ENCODE assay signal across 8 cellular contexts in genomic region chr16:69930117-69930776, GRCh38. TPM values are rescaled to one million over a fixed set of nuclear protein-coding genes. Genes with fewer than 3 reads are reported as not detected.
A peak's percentile ranks its signal among the peaks of the same experiment; 100 is the strongest.
DNase-seq lines count a peak whose midpoint lies in the region; ATAC-seq and TF ChIP-seq lines count a peak whose summit lies in the region.

No MANE protein-coding gene starts in this region.

- TF ChIP-seq POLR2A in sigmoid colon (IDR thresholded peaks at IDR 0.05) = no peak

- TF ChIP-seq EP300 in sigmoid colon (IDR thresholded peaks at IDR 0.05) = no peak

- no peak overlapping the region for H3K27ac ChIP-seq in right atrium auricular region
- H3K27ac ChIP-seq in sigmoid colon = no peak overlapping the region

- ATAC-seq in HG03342 (IDR thresholded peaks at IDR 0.05; ENCODE audit: unreplicated experiment) = peak; percentile 61
- ATAC-seq in HG02870 (IDR thresholded peaks at IDR 0.05; ENCODE audit: unreplicated experiment) = no peak

- peak; percentile 72 to 85 for TF ChIP-seq CTCF in right atrium auricular region (IDR thresholded peaks at IDR 0.05)
- peak; percentile 43 to 79 (median 69) for TF ChIP-seq CTCF in sigmoid colon (IDR thresholded peaks at IDR 0.05)

- H3K4me1 ChIP-seq in right atrium auricular region (peaks cover 0 to 41% of the 10 kb centered on the region in 2 donors), sigmoid colon (peaks cover 0 to 21% (median 10%) of the 10 kb centered on the region in 4 donors)

- H3K9me3 ChIP-seq in right atrium auricular region (no peaks in the 10 kb centered on the region), sigmoid colon (no peaks in the 10 kb centered on the region)

- H3K4me3 ChIP-seq in right atrium auricular region (no peak overlapping the region), sigmoid colon (no peak overlapping the region)

- intact Hi-C loops in sigmoid colon (cut with DNase I) = loop anchor here (1.0 kb wide), 1 partner anchor 134 kb away; no protein-coding TSS in a partner anchor

- H3K27me3 ChIP-seq in right atrium auricular region (no peaks in the 10 kb centered on the region), sigmoid colon (no peaks in the 10 kb centered on the region)

- H3K36me3 ChIP-seq in right atrium auricular region (peaks cover 43% of the 10 kb centered on the region), sigmoid colon (peaks cover 0 to 55% (median 23%) of the 10 kb centered on the region in 4 donors)

- WGBS in sigmoid colon, 2 donors = 64 to 76% methylated on average over 12 of the region's 12 CpGs

- DNase-seq in DMS153 treated with DMSO at 0.1 percent for 48 hours (lab: John Stamatoyannopoulos, UW; ENCODE audit: unreplicated experiment) (peak; percentile 21), SK-N-DZ (ENCODE audit: low spot score) (peak; percentile 57), amniotic stem cell (lab: John Stamatoyannopoulos, UW) (peak; percentile 20), right atrium auricular region (ENCODE audit: low spot score) (peak; percentile 60), sigmoid colon (no peak), occipital lobe (lab: John Stamatoyannopoulos, UW) (no peak)

RNA-seq across cellular contexts. Expression of gene CLEC18A, which starts 20.9 kb away (rescaled TPM):
- 3.2 and 4.1 TPM in 2 replicates for polyA plus RNA-seq in SK-N-DZ (2014; cell fraction: cytosol; rRNA removed)
- 9.2 and 12.1 TPM in 2 replicates for polyA plus RNA-seq in SK-N-DZ (2014; cell fraction: nucleus; rRNA removed)
- total RNA-seq in right atrium auricular region (under 1 TPM in 1 of 2 donors, not detected in 1; 0.47 TPM), sigmoid colon (under 1 TPM in 2 of 4 donors, not detected in 2; 0.66 to 0.83 TPM), occipital lobe (not detected)
- polyA plus RNA-seq in sigmoid colon = 1 to 10 TPM in 1 of 3 donors, under 1 TPM in 2; 0.60 to 2.2 (median 0.69) TPM

Comparison
In these comparisons a context has a peak if more than half of its experiments do, and no peak if none do; other contexts are left out.
1. DNase-seq: peak in DMS153 treated with DMSO at 0.1 percent for 48 hours (single experiment), SK-N-DZ (single experiment), amniotic stem cell (single experiment) and right atrium auricular region (single experiment); none in sigmoid colon (single experiment) and occipital lobe (single experiment).